25 cellular contexts compared by ENCODE assay signal in genomic region chr11:117380676-117381075, GRCh38.
"Had no signal": no experiment of that assay in that cellular context is flagged by ENCODE, and none has a peak within 500 bp of the region (broad histone marks: within the 10 kb centered on the region; RNA-seq: fewer than 3 reads in every experiment).

No MANE protein-coding gene starts in this region.

- H3K4me3 ChIP-seq: esophagus muscularis mucosa, heart right ventricle, left lung, lower lobe of right lung, pancreas, right lobe of liver, thoracic aorta, tibial nerve, upper lobe of left lung had no signal

- ATAC-seq: foreskin keratinocyte; heart right ventricle; left cardiac atrium; left lung; lower lobe of right lung; natural killer cell; pancreas; right lobe of liver; stimulated activated naive B cell treated with anti-CD40 and anti-IgM and Interleukin-4, amounts not matched to agents 10 μg/mL and 1 μg/mL and 100 μg/mL, for 72 hours had no signal

- FAIRE-seq: colon, islet of Langerhans, pancreas, urothelium cell line had no signal

- H3K27ac Mint-ChIP-seq: dendritic cell treated with granulocyte-macrophage colony-stimulating factor and Interleukin-4, amounts not matched to agents 40 ng/mL and 50 ng/mL, for 4 days; endodermal cell; natural killer cell; progenitor cell of endocrine pancreas; stimulated activated naive B cell treated with anti-CD40 and anti-IgM and Interleukin-4, amounts not matched to agents 10 μg/mL and 1 μg/mL and 100 μg/mL, for 72 hours; stimulated activated naive CD8-positive, alpha-beta T cell treated with anti-CD3 and anti-CD28 coated beads, Interleukin-15, Interleukin-2, amounts not matched to agents 100 ng/mL and 50 ng/mL, for 24 hours had no signal

- H3K4me1 Mint-ChIP-seq: endodermal cell had no signal

- H3K9me3 Mint-ChIP-seq: dendritic cell treated with granulocyte-macrophage colony-stimulating factor and Interleukin-4, amounts not matched to agents 40 ng/mL and 50 ng/mL, for 4 days; endodermal cell; natural killer cell; stimulated activated naive B cell treated with anti-CD40 and anti-IgM and Interleukin-4, amounts not matched to agents 10 μg/mL and 1 μg/mL and 100 μg/mL, for 72 hours; stimulated activated naive CD8-positive, alpha-beta T cell treated with anti-CD3 and anti-CD28 coated beads, Interleukin-15, Interleukin-2, amounts not matched to agents 100 ng/mL and 50 ng/mL, for 24 hours had no signal

- H3K4me3 Mint-ChIP-seq: dendritic cell treated with granulocyte-macrophage colony-stimulating factor and Interleukin-4, amounts not matched to agents 40 ng/mL and 50 ng/mL, for 4 days; endodermal cell; natural killer cell; stimulated activated naive B cell treated with anti-CD40 and anti-IgM and Interleukin-4, amounts not matched to agents 10 μg/mL and 1 μg/mL and 100 μg/mL, for 72 hours; stimulated activated naive CD8-positive, alpha-beta T cell treated with anti-CD3 and anti-CD28 coated beads, Interleukin-15, Interleukin-2, amounts not matched to agents 100 ng/mL and 50 ng/mL, for 24 hours had no signal

- DNase-seq: effector CD8-positive, alpha-beta T cell; endodermal cell; foreskin keratinocyte; glutamatergic neuron; heart right ventricle; hippocampal formation; left cardiac atrium; lower lobe of right lung; natural killer cell; occipital lobe; pancreas; right lobe of liver; stimulated activated CD4-positive, alpha-beta T cell treated with anti-CD3 and anti-CD28 coated beads, Interleukin-4, amount 100 ng/mL, for 4 hours; stimulated activated naive B cell treated with anti-CD40 and anti-IgM and Interleukin-4, amounts not matched to agents 10 μg/mL and 1 μg/mL and 100 μg/mL, for 72 hours; upper lobe of left lung had no signal

- H3K27me3 ChIP-seq: esophagus muscularis mucosa, foreskin keratinocyte, heart right ventricle, left lung, pancreas, right lobe of liver, tibial nerve, upper lobe of left lung had no signal
